Comparison of ENCODE assay signal across 8 cellular contexts in the genomic region with DNA sequence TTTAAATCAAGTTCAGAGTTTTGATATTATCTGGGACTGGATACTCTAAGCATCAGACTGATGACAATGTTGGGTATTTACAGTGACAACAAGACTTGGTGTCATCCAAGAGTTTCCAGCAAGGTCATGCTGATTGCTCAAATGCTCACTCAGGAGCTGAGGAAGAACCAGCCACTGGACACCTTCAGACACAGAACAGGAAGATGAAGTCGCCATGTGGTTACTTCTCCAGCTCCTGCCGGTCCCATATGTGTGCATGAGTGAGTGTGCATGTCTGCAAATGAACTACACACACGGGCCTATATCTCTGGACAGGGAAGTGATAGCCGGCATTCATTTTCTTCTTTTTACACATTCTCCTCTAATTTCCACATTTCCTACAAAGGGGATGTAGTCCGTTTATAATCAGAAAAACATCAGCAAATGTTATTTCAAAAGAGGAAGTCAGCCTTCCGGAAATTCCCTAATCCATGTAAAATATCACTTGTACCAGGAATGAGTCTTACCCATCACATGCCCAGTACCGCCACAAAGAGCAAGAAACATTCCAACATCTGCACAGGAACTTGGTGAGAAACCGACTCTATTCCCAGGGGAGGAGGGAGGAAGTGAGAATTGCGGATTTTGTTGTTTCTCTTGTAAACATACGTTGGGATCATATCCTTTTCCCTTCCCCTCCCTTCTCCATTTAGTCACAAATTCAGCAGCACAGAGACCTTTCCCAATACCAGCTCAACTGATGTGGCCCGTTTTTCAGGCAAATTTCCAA. TPM values are rescaled to one million over a fixed set of nuclear protein-coding genes. Genes with fewer than 3 reads are reported as not detected.
DNase-seq lines count a peak whose midpoint lies in the region; ATAC-seq, FAIRE-seq and TF ChIP-seq lines count a peak whose summit lies in the region.
"Had no signal": no experiment of that assay in that cellular context is flagged by ENCODE, and none has a peak within 500 bp of the region (broad histone marks: within the 10 kb centered on the region; RNA-seq: fewer than 3 reads in every experiment).

No MANE protein-coding gene starts in this region.

- H3K9ac ChIP-seq in smooth muscle cell (ENCODE audit: low read depth): no peak overlapping the region

- TF ChIP-seq CTCF in fibroblast of villous mesenchyme (IDR thresholded peaks at IDR 0.05; ENCODE audit: insufficient read depth, low read depth, low read length) (no peak), smooth muscle cell (IDR thresholded peaks at IDR 0.05; ENCODE audit: borderline replicate concordance, insufficient read depth, poor library complexity, severe bottlenecking) (no peak), tibial artery (IDR thresholded peaks at IDR 0.05) (no peak)

- H3K36me3 ChIP-seq in SJCRH30: no peaks in the 10 kb centered on the region
- no peaks in the 10 kb centered on the region for H3K36me3 ChIP-seq in smooth muscle cell (ENCODE audit: low read depth)
- no peaks in the 10 kb centered on the region for H3K36me3 ChIP-seq in tibial artery

- H3K79me2 ChIP-seq in smooth muscle cell (ENCODE audit: low read depth): no peaks in the 10 kb centered on the region

- no peak for FAIRE-seq in H54 (lab: Jason Lieb, UNC)

- no peak overlapping the region for H2AFZ ChIP-seq in smooth muscle cell (ENCODE audit: low read depth)

- 61% methylated on average over 11 of the region's 11 CpGs for WGBS in smooth muscle cell (ENCODE audit: low lambda C conversion rate)

- peak overlapping the region; percentile 14; the same call in 1 of the 2 replicates for H3K27ac ChIP-seq in SJCRH30
- peak overlapping the region; percentile 35 for H3K27ac ChIP-seq in smooth muscle cell (ENCODE audit: low read depth)
- H3K27ac ChIP-seq in tibial artery: peak overlapping the region in 1 of 2 donors; percentile 1

- no peak for ATAC-seq in GM21390 (IDR thresholded peaks at IDR 0.05; ENCODE audit: unreplicated experiment)
- ATAC-seq: activated naive CD8-positive, alpha-beta T cell treated with anti-CD3 and anti-CD28 coated beads, Interleukin-2, amount 50 U/mL, for 24 hours had no signal

- DNase-seq in GOT3 (lab: John Stamatoyannopoulos, UW): peak; percentile 14
- peak; percentile 58 to 74 for DNase-seq in SJCRH30
- DNase-seq in fibroblast of villous mesenchyme (ENCODE audit: low read depth): peak; percentile 96
- DNase-seq in smooth muscle cell (lab: John Stamatoyannopoulos, UW; ENCODE audit: unreplicated experiment): no peak
- no peak for DNase-seq in tibial artery
- no peak for DNase-seq in H54 (ENCODE audit: insufficient read length, low spot score)
- DNase-seq: activated naive CD8-positive, alpha-beta T cell treated with anti-CD3 and anti-CD28 coated beads, Interleukin-2, amount 50 U/mL, for 24 hours had no signal

- intact Hi-C loops in tibial artery (cut with DNase I; ENCODE audit: low total_unique reads): no loop called here

- H3K27me3 ChIP-seq in SJCRH30 (no peaks in the 10 kb centered on the region), smooth muscle cell (ENCODE audit: low read depth) (no peaks in the 10 kb centered on the region), tibial artery (peaks cover 0 to 2% of the 10 kb centered on the region in 2 donors)

- no peak for TF ChIP-seq POLR2A in H54 (IDR thresholded peaks at IDR 0.05; ENCODE audit: low read depth, low read length)

- no peaks in the 10 kb centered on the region for H4K20me1 ChIP-seq in smooth muscle cell (ENCODE audit: low read depth)

- H3K4me3 ChIP-seq in SJCRH30 (no peak overlapping the region), fibroblast of villous mesenchyme (ENCODE audit: low read depth, low read length) (no peak overlapping the region), smooth muscle cell (no peak overlapping the region), tibial artery (no peak overlapping the region)

- no peaks in the 10 kb centered on the region for H3F3A ChIP-seq in smooth muscle cell (ENCODE audit: low read depth)

- H3K4me1 ChIP-seq in SJCRH30 (peaks cover 24% of the 10 kb centered on the region), smooth muscle cell (ENCODE audit: low read depth) (peaks cover 18% of the 10 kb centered on the region), tibial artery (peaks cover 0 to 13% (median under 1%) of the 10 kb centered on the region in 4 donors)

- H3K9me3 ChIP-seq in SJCRH30 (replicated peaks) (no peaks in the 10 kb centered on the region), smooth muscle cell (replicated peaks; ENCODE audit: low read depth) (no peaks in the 10 kb centered on the region), tibial artery (no peaks in the 10 kb centered on the region)

- peak overlapping the region; percentile 16 for H3K4me2 ChIP-seq in smooth muscle cell

RNA-seq across cellular contexts. Expression of gene RFX8, which starts 10.8 kb away (rescaled TPM):
- 0.06 and 0.43 TPM in 2 replicates for total RNA-seq in SJCRH30 (2014; rRNA removed; shearing (Covaris generic))
- total RNA-seq in fibroblast of villous mesenchyme (0.97 and 1.7 TPM in 2 replicates), smooth muscle cell (0.67 and 2.3 TPM in 2 replicates)
- polyA plus RNA-seq in smooth muscle cell: 3.0 and 3.6 TPM in 2 replicates

Comparison
In these comparisons a context has a peak if more than half of its experiments do, and no peak if none do; other contexts are left out.
1. DNase-seq: peak in GOT3 (single experiment), SJCRH30 (2 of 2) and fibroblast of villous mesenchyme (single experiment); none in smooth muscle cell (single experiment), tibial artery (0 of 2) and H54 (single experiment).